8 cellular contexts compared by ENCODE assay signal in the genomic region with DNA sequence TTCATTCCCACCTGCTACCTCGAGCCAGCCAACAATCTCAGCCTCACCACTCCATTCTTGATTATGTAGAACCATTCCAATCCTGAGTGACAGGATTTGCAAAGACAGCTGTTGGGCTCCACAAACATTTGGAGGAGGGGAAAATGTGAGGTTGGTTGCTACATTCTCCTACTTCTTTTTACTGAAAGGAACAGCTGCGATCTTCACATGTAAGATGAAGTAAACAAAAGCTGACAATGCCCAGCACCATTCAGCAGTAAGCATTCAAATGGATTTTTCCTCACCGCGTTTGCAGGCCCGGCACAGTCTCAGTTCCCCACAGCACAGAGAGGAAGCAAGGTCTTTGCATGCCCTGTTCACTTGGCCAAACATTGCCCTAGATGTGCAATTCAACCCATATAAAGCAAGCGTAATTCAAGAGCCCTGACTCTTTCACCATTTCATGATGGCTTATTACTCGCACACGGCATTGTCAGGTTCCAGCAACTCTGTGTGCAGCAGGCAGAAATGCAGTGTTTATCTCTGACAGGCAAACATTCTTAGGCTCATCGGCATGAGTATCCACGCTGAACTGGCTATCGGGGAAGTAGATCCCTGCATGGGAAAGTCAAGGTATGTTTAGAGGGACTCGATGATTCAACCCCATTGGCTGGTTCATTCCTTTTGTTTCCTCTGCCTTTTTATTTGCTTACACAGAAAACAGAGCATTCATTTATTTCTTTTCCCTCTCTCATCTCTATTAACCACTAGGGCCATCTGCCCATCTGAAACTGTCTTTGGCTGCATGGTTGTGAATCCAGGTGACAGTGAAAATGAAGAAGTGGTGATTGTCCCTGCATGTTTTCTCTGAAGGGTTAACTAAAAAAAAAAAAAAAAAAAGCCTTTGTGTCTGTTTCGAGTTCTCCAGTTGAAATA.
DNase-seq lines count a peak whose midpoint lies in the region; ATAC-seq and TF ChIP-seq lines count a peak whose summit lies in the region.

No MANE protein-coding gene starts in this region.

- H3K9me3 ChIP-seq in DND-41 (ENCODE audit: insufficient read depth, low read length, severe bottlenecking) (no peaks in the 10 kb centered on the region), neuron (ENCODE audit: low read length) (no peaks in the 10 kb centered on the region), prostate gland (no peaks in the 10 kb centered on the region)

- 41% methylated on average over 13 of the region's 13 CpGs for WGBS in prostate gland

- intact Hi-C loops in prostate gland (cut with DNase I) = no loop called here

- TF ChIP-seq CTCF in DND-41 (IDR thresholded peaks at IDR 0.05; ENCODE audit: borderline replicate concordance, extremely low read depth, low read length, poor library complexity, severe bottlenecking) (no peak), prostate gland (IDR thresholded peaks at IDR 0.05) (no peak)

- peaks cover 38% of the 10 kb centered on the region for H3K4me1 ChIP-seq in DND-41 (ENCODE audit: insufficient read depth, low read length)
- peaks cover 21% of the 10 kb centered on the region for H3K4me1 ChIP-seq in neuron (ENCODE audit: insufficient read depth, low read length)
- H3K4me1 ChIP-seq in prostate gland (replicated peaks) = no peaks in the 10 kb centered on the region

- no peaks in the 10 kb centered on the region for H3K79me2 ChIP-seq in DND-41 (ENCODE audit: insufficient read depth, low read length)

- H3K27ac ChIP-seq in DND-41 (ENCODE audit: low read length) (no peak overlapping the region), caudate nucleus (ENCODE audit: low read depth, low read length) (peak overlapping the region; percentile 19), prostate gland (no peak overlapping the region)

- peaks cover 55 to 69% (median 62%) of the 10 kb centered on the region in 3 donors for H3K4me1 Mint-ChIP-seq in IgD-negative memory B cell

- H3K27me3 Mint-ChIP-seq in IgD-negative memory B cell = peaks cover 1% of the 10 kb centered on the region

- H3K36me3 ChIP-seq in DND-41 (ENCODE audit: insufficient read depth, low read length) = no peaks in the 10 kb centered on the region
- H3K36me3 ChIP-seq in neuron (ENCODE audit: insufficient read depth, low read length) = no peaks in the 10 kb centered on the region
- no peaks in the 10 kb centered on the region for H3K36me3 ChIP-seq in prostate gland

- no peak overlapping the region for H3K4me3 ChIP-seq in DND-41 (ENCODE audit: low read depth in 1 of 2, low read length in 2 of 2)
- peak overlapping the region; percentile 9 for H3K4me3 ChIP-seq in neuron (ENCODE audit: low read length)
- H3K4me3 ChIP-seq in prostate gland = no peak overlapping the region

- H3K4me3 Mint-ChIP-seq in IgD-negative memory B cell = peak overlapping the region; percentile 81 to 97 (median 96)

- peak overlapping the region; percentile 6; the same call in 1 of the 2 replicates for H2AFZ ChIP-seq in DND-41 (ENCODE audit: low read depth, low read length)
- H2AFZ ChIP-seq in neuron (ENCODE audit: low read depth, low read length) = peak overlapping the region; percentile 61

- H3K27me3 ChIP-seq in DND-41 (ENCODE audit: insufficient read depth, low read length, poor library complexity) (no peaks in the 10 kb centered on the region), neuron (ENCODE audit: insufficient read depth, low read length) (no peaks in the 10 kb centered on the region), prostate gland (replicated peaks; ENCODE audit: insufficient read depth) (no peaks in the 10 kb centered on the region)

- no peak overlapping the region for H3K4me2 ChIP-seq in DND-41 (ENCODE audit: insufficient read depth, low read length)

- H3K9ac ChIP-seq in DND-41 (ENCODE audit: low read depth, low read length) = no peak overlapping the region

- DNase-seq in DND-41 = no peak
- DNase-seq in caudate nucleus (lab: John Stamatoyannopoulos, UW) = peak in 17 of 61 donors; percentile 2 to 67 (median 13)
- no peak for DNase-seq in mesenteric fat pad (ENCODE audit: low spot score)
- no peak for DNase-seq in prostate gland (ENCODE audit: low spot score)
- DNase-seq in activated T-cell treated with anti-CD3 and anti-CD28 coated beads, Interleukin-2, amount 50 U/mL, for 1 hour = no peak

- no peak for ATAC-seq in DND-41 (ENCODE audit: insufficient read depth, low read depth)
- peak; percentile 33 for ATAC-seq in GM21381 (IDR thresholded peaks at IDR 0.05; ENCODE audit: unreplicated experiment)

- no peaks in the 10 kb centered on the region for H3K9me3 Mint-ChIP-seq in IgD-negative memory B cell

- peaks cover 10% of the 10 kb centered on the region for H3K36me3 Mint-ChIP-seq in IgD-negative memory B cell

- no peaks in the 10 kb centered on the region for H4K20me1 ChIP-seq in DND-41 (ENCODE audit: insufficient read depth, low read length)

- no peak for TF ChIP-seq POLR2A in prostate gland (IDR thresholded peaks at IDR 0.05)

- peak overlapping the region; percentile 82 to 99 (median 97) for H3K27ac Mint-ChIP-seq in IgD-negative memory B cell
